Comparison of ENCODE assay signal across 8 cellular contexts in the genomic region with DNA sequence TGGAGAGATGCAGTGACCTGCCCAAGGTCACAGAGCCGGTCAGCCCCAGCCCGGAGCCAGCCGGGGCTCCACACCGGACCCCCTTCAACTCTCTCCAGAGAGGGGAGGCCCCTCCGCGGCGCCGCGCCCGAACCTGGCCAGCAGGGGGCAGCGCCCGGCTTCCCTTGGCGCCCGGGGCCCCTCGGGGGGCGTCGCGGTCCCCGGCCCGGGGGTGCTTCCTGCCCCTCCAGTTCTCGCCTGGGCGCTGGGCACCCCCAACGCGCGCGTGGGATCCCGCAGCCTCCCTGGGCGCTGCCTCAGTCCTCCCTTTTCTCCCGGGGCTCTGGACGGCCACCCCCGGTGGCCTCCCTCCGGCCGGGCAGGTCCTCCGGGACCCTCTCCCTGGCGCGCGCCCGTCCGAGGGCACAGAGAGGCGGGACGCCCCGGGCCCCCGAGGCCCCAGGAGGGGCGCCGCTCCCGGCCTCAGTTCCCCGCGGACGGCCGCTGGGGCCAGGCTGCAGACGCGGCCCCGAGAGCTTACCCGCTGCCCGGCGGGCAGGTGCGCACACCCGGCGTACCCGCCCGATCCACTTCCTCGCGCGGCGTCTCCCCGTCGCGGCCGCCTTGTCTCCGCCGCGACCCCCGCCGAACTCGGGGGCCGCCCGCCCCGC. TPM values are rescaled to one million over a fixed set of nuclear protein-coding genes. Genes with fewer than 3 reads are reported as not detected.
DNase-seq lines count a peak whose midpoint lies in the region; ATAC-seq, FAIRE-seq and TF ChIP-seq lines count a peak whose summit lies in the region.

No MANE protein-coding gene starts in this region.

- no peak overlapping the region for H2BK120ac ChIP-seq in H1 (replicated peaks; ENCODE audit: low read depth, low read length)

- H3K79me1 ChIP-seq in H1 (ENCODE audit: low read depth, low read length): peaks cover 3% of the 10 kb centered on the region; the same call in 1 of the 2 replicates

- H3K4me1 ChIP-seq in H1 (replicated peaks in 1 of 4; ENCODE audit: control insufficient read depth in 3 of 4, insufficient read depth in 4 of 4, low read length in 3 of 4): peaks cover 6 to 11% (median 9%) of the 10 kb centered on the region in 4 experiments
- H3K4me1 ChIP-seq in neuron (ENCODE audit: insufficient read depth, low read length): peaks cover 13% of the 10 kb centered on the region

- H2AFZ ChIP-seq in H1 (ENCODE audit: low read length): no peak overlapping the region
- peak overlapping the region; percentile 93 for H2AFZ ChIP-seq in neuron (ENCODE audit: low read depth, low read length)

- H2AK5ac ChIP-seq in H1 (ENCODE audit: low read depth, low read length): no peak overlapping the region

- no peak overlapping the region for H2BK15ac ChIP-seq in H1 (ENCODE audit: low read length)

- CTCF ChIA-PET in WTC11 (lab: Charles Lee) (interaction anchor here (0.7 to 3.2 kb wide), 30 partner anchors 8 to 512 kb away, joined by 3 to 48 read pairs (median 4); a partner anchor contains a TSS), H1 (lab: Charles Lee; ENCODE audit: partially characterized antibody) (interaction anchor here (0.6 to 1.7 kb wide), 28 partner anchors 10 to 1038 kb away, joined by 3 to 11 read pairs (median 4); no protein-coding TSS in a partner anchor)

- H4K5ac ChIP-seq in H1 (ENCODE audit: insufficient read length, low read depth, low read length): no peak overlapping the region

- FAIRE-seq in H1 (lab: Jason Lieb, UNC): no peak

- 1% methylated on average over 51 of the region's 78 CpGs; no CpG with 5 or more reads in 1 of the 2 experiments for WGBS in H1 (ENCODE audit: extremely low coverage in 1 of 2, insufficient coverage in 1 of 2, insufficient read length in 1 of 2, insufficient replicate concordance in 2 of 2, low coverage in 1 of 2, low lambda C conversion rate in 2 of 2, missing lambda C conversion rate in 1 of 2), 2 experiments

- H4K8ac ChIP-seq in H1 (ENCODE audit: extremely low read depth, insufficient read depth, low read length): no peak overlapping the region

- H3K36me3 ChIP-seq in H1 (ENCODE audit: control insufficient read depth in 2 of 4, insufficient read depth in 4 of 4, low read length in 3 of 4): 0 out of 8 replicates have a peak, but pooled peaks cover 0 to 3% (median 0%) of the 10 kb centered on the region in 4 experiments
- no peaks in the 10 kb centered on the region for H3K36me3 ChIP-seq in neuron (ENCODE audit: insufficient read depth, low read length)

- H3K27me3 Mint-ChIP-seq in WTC11 (ENCODE audit: low read depth): peaks cover 27% of the 10 kb centered on the region

- no peak overlapping the region for H2BK12ac ChIP-seq in H1 (ENCODE audit: low read depth, low read length)

- H3K27ac ChIP-seq in H1 (ENCODE audit: low read depth, low read length): no peak overlapping the region

- peak overlapping the region; percentile 64 to 80 for H3K4me2 ChIP-seq in H1 (ENCODE audit: insufficient read depth in 1 of 2, low read depth in 2 of 2, low read length in 2 of 2)

- peaks cover 6% of the 10 kb centered on the region; the same call in 1 of the 2 replicates for H3K23me2 ChIP-seq in H1 (ENCODE audit: low read depth, low read length)

- no peaks in the 10 kb centered on the region for H3K36me3 Mint-ChIP-seq in WTC11

- peaks cover 0 to 4% (median 1%) of the 10 kb centered on the region in 4 experiments; a peak in 4 of 7 replicates for H3K27me3 ChIP-seq in H1 (replicated peaks in 1 of 4; ENCODE audit: control insufficient read depth in 3 of 4, extremely low read depth in 1 of 4, insufficient read depth in 3 of 4, low read length in 3 of 4)
- H3K27me3 ChIP-seq in neuron (ENCODE audit: insufficient read depth, low read length): peaks cover 9% of the 10 kb centered on the region

- no peak overlapping the region for H3K23ac ChIP-seq in H1 (ENCODE audit: insufficient read length)

- no peak overlapping the region for H2BK5ac ChIP-seq in H1 (ENCODE audit: low read depth, low read length)

- H3K4me1 Mint-ChIP-seq in WTC11: peaks cover 20% of the 10 kb centered on the region

- H3K4ac ChIP-seq in H1 (replicated peaks; ENCODE audit: insufficient read length, low read depth, low read length): no peak overlapping the region

- TF ChIP-seq POLR2A in H1 (IDR thresholded peaks at IDR 0.05; ENCODE audit: control extremely low read depth in 1 of 2, low read depth in 2 of 2, low read length in 2 of 2): no peak

- H3K56ac ChIP-seq in H1 (replicated peaks; ENCODE audit: insufficient read length, low read depth, low read length): no peak overlapping the region

- no peaks in the 10 kb centered on the region for H3K9me3 ChIP-seq in H1 (ENCODE audit: insufficient read depth in 2 of 2, low read depth in 1 of 2, low read length in 1 of 2)
- H3K9me3 ChIP-seq in neuron (ENCODE audit: low read length): no peaks in the 10 kb centered on the region

- POLR2A ChIA-PET in WTC11 (lab: Charles Lee): interaction anchor here (1.2 to 1.9 kb wide), 2 partner anchors 19 to 47 kb away, joined by 5 to 8 read pairs; no protein-coding TSS in a partner anchor
- POLR2A ChIA-PET in H1 (lab: Charles Lee; ENCODE audit: partially characterized antibody): interaction anchor here (1.3 to 1.7 kb wide), 4 partner anchors 16 to 48 kb away, joined by 4 to 5 read pairs (median 4); no protein-coding TSS in a partner anchor

- H3K27ac Mint-ChIP-seq in WTC11: no peak overlapping the region

- peak; percentile 63 for ATAC-seq in WTC11
- no peak for ATAC-seq in GM21825 (IDR thresholded peaks at IDR 0.05; ENCODE audit: unreplicated experiment)

- TF ChIP-seq EP300 in H1 (IDR thresholded peaks at IDR 0.05; ENCODE audit: borderline replicate concordance in 1 of 2, low read depth in 2 of 2, low read length in 2 of 2): no peak

- H3K14ac ChIP-seq in H1 (ENCODE audit: insufficient read length): no peak overlapping the region

- no peak overlapping the region for H2BK20ac ChIP-seq in H1 (ENCODE audit: low read length)

- no peaks in the 10 kb centered on the region for H3K9me3 Mint-ChIP-seq in WTC11

- H3K4me3 ChIP-seq in H1 (ENCODE audit: extremely low read depth in 1 of 4, insufficient read depth in 2 of 4, low read depth in 3 of 4, low read length in 4 of 4) (peak overlapping the region; percentile 65 to 76 (median 70)), neuron (ENCODE audit: low read length) (peak overlapping the region; percentile 50)

- H4K20me1 ChIP-seq in H1 (replicated peaks in 1 of 2; ENCODE audit: control insufficient read depth in 1 of 2, insufficient read depth in 2 of 2, low read length in 2 of 2): peaks cover 0 to 3% of the 10 kb centered on the region in 2 experiments

- H3K9ac ChIP-seq in H1 (replicated peaks in 1 of 4; ENCODE audit: extremely low read depth in 1 of 4, low read depth in 3 of 4, low read length in 3 of 4): peak overlapping the region in 2 of 4 experiments; percentile 8 to 12; a peak in 2 of 7 replicates

- peak overlapping the region; percentile 65 for H3K4me3 Mint-ChIP-seq in WTC11

- TF ChIP-seq CTCF in WTC11 (IDR thresholded peaks at IDR 0.05) (peak; percentile 94), H1 (IDR thresholded peaks at IDR 0.05; ENCODE audit: control extremely low read depth in 1 of 3, insufficient read depth in 1 of 3, low read depth in 1 of 3, low read length in 3 of 3) (peak; percentile 66 to 87 (median 74))

- peaks cover 0 to 2% of the 10 kb centered on the region in 2 experiments; a peak in 1 of 4 replicates for H3K79me2 ChIP-seq in H1 (ENCODE audit: control insufficient read depth in 1 of 2, insufficient read depth in 2 of 2, low read length in 2 of 2)

- H3K18ac ChIP-seq in H1 (ENCODE audit: extremely low read depth, low read length): peak overlapping the region; percentile 32

- DNase-seq in NCI-H748 (lab: John Stamatoyannopoulos, UW; ENCODE audit: unreplicated experiment): peak; percentile 52
- no peak for DNase-seq in NCI-H748 treated with DMSO at 0.1 percent for 48 hours (lab: John Stamatoyannopoulos, UW)
- peak; percentile 72 for DNase-seq in WTC11 (ENCODE audit: low spot score)
- DNase-seq in H1 (ENCODE audit: low read depth in 1 of 2, low spot score in 2 of 2): peak in 1 of 2 experiments; percentile 88
- no peak for DNase-seq in SKM-1 (lab: John Stamatoyannopoulos, UW; ENCODE audit: unreplicated experiment)
- DNase-seq in H4 (ENCODE audit: low spot score): no peak

- peak; percentile 59 to 81 for TF ChIP-seq RAD21 in H1 (IDR thresholded peaks at IDR 0.05 in 1 of 2, conservative IDR thresholded peaks at IDR 0.05 in 1 of 2; ENCODE audit: low read depth in 2 of 2, low read length in 2 of 2)

- no peak overlapping the region for H4K91ac ChIP-seq in H1 (replicated peaks; ENCODE audit: insufficient read length, low read length)

TF ChIP-seq in WTC11, 78 proteins besides CTCF, POLR2A, EP300 and RAD21 (continues in another document):
- peak; percentile 62 for TF ChIP-seq ZNF423 (CRISPR knock-in tag; IDR thresholded peaks at IDR 0.05)

TF ChIP-seq in H1, 55 proteins besides CTCF, POLR2A, EP300 and RAD21 (continues in another document):
- TF ChIP-seq CREB1 (IDR thresholded peaks at IDR 0.05) (no peak), PHF8 (conservative IDR thresholded peaks at IDR 0.05; ENCODE audit: low read depth, low read length) (peak; percentile 26; the same call in 1 of the 2 replicates), TCF12 (IDR thresholded peaks at IDR 0.05; ENCODE audit: low read depth, low read length) (no peak)

RNA-seq across cellular contexts. Expression of a gene that starts 0.4 kb away (rescaled TPM):
- total RNA-seq in WTC11 (2021): 5.4 to 7.9 TPM (median 7.9 TPM) in 3 replicates
- total RNA-seq in H1 (2021; fragmentation: NEBNext Ultra II Directional; extraction: Animal tissue kit (Norgen Biotek cat#: 25700)): 11.5 and 13.0 TPM in 2 replicates
- polyA plus RNA-seq in H1 (2011; rRNA removed): 8.8 and 11.5 TPM in 2 replicates
- 6.6 TPM for polyA plus RNA-seq in H1 (2011; cell fraction: cytosol; rRNA removed)
- 8.3 TPM for polyA plus RNA-seq in H1 (2011; cell fraction: nucleus; rRNA removed)
- polyA plus RNA-seq in H1 (2012, experiment 1 of 2): 5.1 to 7.7 TPM (median 5.6 TPM) in 4 replicates
- polyA plus RNA-seq in H1 (2012, experiment 2 of 2): 5.3 TPM
- polyA plus RNA-seq in H1 (2013, experiment 1 of 2): 3.1 TPM
- 2.6 TPM for polyA plus RNA-seq in H1 (2013, experiment 2 of 2)
- polyA minus RNA-seq in H1 (2011; rRNA and poly(A)+ RNA removed): 7.1 and 14.7 TPM in 2 replicates
- polyA minus RNA-seq in H1 (2011; cell fraction: cytosol; rRNA and poly(A)+ RNA removed): 5.4 TPM
- polyA minus RNA-seq in H1 (2011; cell fraction: nucleus; rRNA and poly(A)+ RNA removed): 5.6 TPM
- not detected in 2 replicates for total RNA-seq in H4 (2014; rRNA removed; shearing (Covaris generic))

RNA-seq across cellular contexts. Expression of a gene that starts 48.2 kb away (rescaled TPM):
- 42.0 to 43.4 TPM (median 42.7 TPM) in 3 replicates for total RNA-seq in WTC11 (2021)
- total RNA-seq in H1 (2021; fragmentation: NEBNext Ultra II Directional; extraction: Animal tissue kit (Norgen Biotek cat#: 25700)): 59.9 and 60.5 TPM in 2 replicates
- 12.2 and 14.0 TPM in 2 replicates for polyA plus RNA-seq in H1 (2011; rRNA removed)
- polyA plus RNA-seq in H1 (2011; cell fraction: cytosol; rRNA removed): 17.0 TPM
- 22.3 TPM for polyA plus RNA-seq in H1 (2011; cell fraction: nucleus; rRNA removed)
- polyA plus RNA-seq in H1 (2012, experiment 1 of 2): 19.6 to 24.4 TPM (median 23.5 TPM) in 4 replicates
- 3.8 TPM for polyA plus RNA-seq in H1 (2012, experiment 2 of 2)
- polyA plus RNA-seq in H1 (2013, experiment 1 of 2): 39.7 TPM
- polyA plus RNA-seq in H1 (2013, experiment 2 of 2): 36.7 TPM
- polyA minus RNA-seq in H1 (2011; rRNA and poly(A)+ RNA removed): 57.0 and 62.5 TPM in 2 replicates
- polyA minus RNA-seq in H1 (2011; cell fraction: cytosol; rRNA and poly(A)+ RNA removed): 30.6 TPM
- polyA minus RNA-seq in H1 (2011; cell fraction: nucleus; rRNA and poly(A)+ RNA removed): 44.7 TPM
- total RNA-seq in H4 (2014; rRNA removed; shearing (Covaris generic)): 24.9 and 25.2 TPM in 2 replicates

Comparison
In these comparisons a context has a peak if more than half of its experiments do, and no peak if none do; other contexts are left out.
1. DNase-seq: peak in NCI-H748 (single experiment) and WTC11 (single experiment); none in NCI-H748 treated with DMSO at 0.1 percent for 48 hours (single experiment), SKM-1 (single experiment) and H4 (single experiment).